In the genomic region with DNA sequence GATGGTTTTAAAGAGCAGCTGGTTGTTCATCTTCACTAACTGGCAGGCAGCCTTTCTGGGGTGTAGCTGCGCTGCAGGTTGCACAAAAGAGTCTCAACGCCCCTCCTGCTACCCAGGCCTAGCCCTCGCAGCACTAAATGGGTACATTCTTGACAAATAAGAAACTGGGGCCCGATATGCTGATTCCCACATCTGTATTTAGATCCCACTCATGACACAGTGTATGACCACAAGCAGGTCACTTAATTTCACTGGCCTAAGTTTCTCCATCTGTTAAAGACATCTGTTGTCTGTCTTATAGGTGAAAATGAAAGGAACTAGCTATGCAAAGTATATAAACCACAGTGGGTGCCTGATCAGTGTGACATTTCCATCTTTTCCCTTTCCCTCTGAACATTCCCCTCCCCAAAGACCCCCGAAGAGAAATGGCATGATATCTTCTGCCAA, we compare ENCODE assay signal across 12 cellular contexts.
A peak's percentile ranks its signal among the peaks of the same experiment; 100 is the strongest.
DNase-seq lines count a peak whose midpoint lies in the region; ATAC-seq and TF ChIP-seq lines count a peak whose summit lies in the region.
"Had no signal": no experiment of that assay in that cellular context is flagged by ENCODE, and none has a peak within 500 bp of the region (broad histone marks: within the 10 kb centered on the region; RNA-seq: fewer than 3 reads in every experiment).

No MANE protein-coding gene starts in this region.

- H4K20me1 ChIP-seq in H9 (ENCODE audit: control insufficient read depth, insufficient read depth, insufficient read length), result no peaks in the 10 kb centered on the region

- no peaks in the 10 kb centered on the region for H3K9me3 ChIP-seq in H9 (ENCODE audit: control insufficient read depth, low read depth, low read length)
- H3K9me3 ChIP-seq in effector memory CD4-positive, alpha-beta T cell (ENCODE audit: control insufficient read depth, low read length), result no peaks in the 10 kb centered on the region

- no peak overlapping the region for H2BK15ac ChIP-seq in H9 (ENCODE audit: low read depth, low read length)

- H4K91ac ChIP-seq in H9 (ENCODE audit: insufficient read length, low read depth, low read length), result no peak overlapping the region

- H3K23ac ChIP-seq in H9 (ENCODE audit: insufficient read length, low read depth, low read length), result no peak overlapping the region

- H3K79me2 ChIP-seq in H9 (ENCODE audit: insufficient read depth, low read length), result no peaks in the 10 kb centered on the region; the same call in 1 of the 2 replicates

- no CpG with 5 or more reads among the region's 5 CpGs for WGBS in H9 (ENCODE audit: extremely low coverage, insufficient read length, low lambda C conversion rate)

- H2BK120ac ChIP-seq in H9 (ENCODE audit: low read depth, low read length, poor library complexity, severe bottlenecking), result no peak overlapping the region

- H4K8ac ChIP-seq in H9 (replicated peaks; ENCODE audit: insufficient read length, low read depth, low read length), result no peak overlapping the region

- H3K27ac ChIP-seq in H9 (ENCODE audit: insufficient read length, low read depth, low read length), result no peak overlapping the region
- no peak overlapping the region for H3K27ac ChIP-seq in effector memory CD4-positive, alpha-beta T cell (ENCODE audit: insufficient read depth, low read length, poor library complexity, severe bottlenecking)

- H3K79me1 ChIP-seq in H9 (ENCODE audit: insufficient read depth, low read depth, low read length, poor library complexity, severe bottlenecking), result peaks cover 3% of the 10 kb centered on the region

- H3K4me1 ChIP-seq in H9 (ENCODE audit: insufficient read depth, low read length), result no peaks in the 10 kb centered on the region
- H3K4me1 ChIP-seq in effector memory CD4-positive, alpha-beta T cell (ENCODE audit: control insufficient read depth, insufficient read depth, low read length, poor library complexity, severe bottlenecking), result no peaks in the 10 kb centered on the region

- H3K4me3 Mint-ChIP-seq in H9, result no peak overlapping the region
- no peak overlapping the region for H3K4me3 Mint-ChIP-seq in osteocyte (ENCODE audit: unreplicated experiment)
- H3K4me3 Mint-ChIP-seq in mesothelial cell of epicardium, result no peak overlapping the region

- H3K23me2 ChIP-seq in H9 (ENCODE audit: insufficient read length, low read depth, low read length, poor library complexity, severe bottlenecking), result no peaks in the 10 kb centered on the region

- H2BK5ac ChIP-seq in H9 (ENCODE audit: insufficient read length, low read length), result no peak overlapping the region

- no peak overlapping the region for H3K4ac ChIP-seq in H9 (ENCODE audit: low read depth, low read length)

- no peaks in the 10 kb centered on the region for H3K27me3 ChIP-seq in H9 (ENCODE audit: insufficient read depth, low read length)
- H3K27me3 ChIP-seq in effector memory CD4-positive, alpha-beta T cell (replicated peaks; ENCODE audit: control insufficient read depth, insufficient read depth, low read length, poor library complexity, severe bottlenecking), result no peaks in the 10 kb centered on the region
- H3K27me3 ChIP-seq: heart right ventricle had no signal

- H3K27me3 Mint-ChIP-seq in H9 (ENCODE audit: low read depth) (no peaks in the 10 kb centered on the region), osteocyte (ENCODE audit: unreplicated experiment) (no peaks in the 10 kb centered on the region), mesothelial cell of epicardium (ENCODE audit: low read depth) (no peaks in the 10 kb centered on the region)

- H3T11ph ChIP-seq in H9 (ENCODE audit: low read length), result no peak overlapping the region

- H3K9me3 Mint-ChIP-seq in H9, result peaks cover 13 to 16% of the 10 kb centered on the region in 2 experiments
- H3K9me3 Mint-ChIP-seq in osteocyte (ENCODE audit: unreplicated experiment), result peaks cover 5% of the 10 kb centered on the region
- peaks cover 18% of the 10 kb centered on the region for H3K9me3 Mint-ChIP-seq in mesothelial cell of epicardium

- H3K27ac Mint-ChIP-seq in H9 (peak overlapping the region; percentile 41 to 76 (median 57); a peak in 3 of 7 replicates), osteocyte (ENCODE audit: unreplicated experiment) (peak overlapping the region; percentile 62), mesothelial cell of epicardium (no peak overlapping the region)

- in situ Hi-C loops in GM13976 (cut with MboI; ENCODE audit: low sequenced_read_pairs, unreplicated experiment), result no loop called here

- H3K36me3 Mint-ChIP-seq in H9 (ENCODE audit: insufficient read depth in 1 of 3, low read depth in 3 of 3) (peaks cover 14 to 23% (median 18%) of the 10 kb centered on the region in 3 experiments), osteocyte (ENCODE audit: unreplicated experiment) (peaks cover 61% of the 10 kb centered on the region), mesothelial cell of epicardium (peaks cover 26% of the 10 kb centered on the region)

- H3K36me3 ChIP-seq in effector memory CD4-positive, alpha-beta T cell (ENCODE audit: control insufficient read depth, insufficient read depth, low read length), result no peaks in the 10 kb centered on the region

- no peak overlapping the region for H2AK5ac ChIP-seq in H9 (ENCODE audit: insufficient read length, low read length)

- no peak overlapping the region for H2BK12ac ChIP-seq in H9 (ENCODE audit: insufficient read length, low read depth, low read length)

- H3K56ac ChIP-seq in H9 (ENCODE audit: insufficient read length, low read depth, low read length), result no peak overlapping the region

- H3K18ac ChIP-seq in H9 (ENCODE audit: insufficient read length, low read depth, low read length), result no peak overlapping the region

- no peak for DNase-seq in H9
- DNase-seq in osteocyte (ENCODE audit: extremely low spot score, unreplicated experiment), result no peak
- no peak for DNase-seq in effector memory CD4-positive, alpha-beta T cell
- no peak for DNase-seq in mesothelial cell of epicardium (ENCODE audit: low spot score in 2 of 2, unreplicated experiment in 2 of 2)
- DNase-seq in GM13976 (ENCODE audit: low spot score), result no peak
- DNase-seq in 8988T, result no peak
- DNase-seq: amygdala, heart right ventricle, NCI-H2107, retina had no signal

- no peak overlapping the region for H3K14ac ChIP-seq in H9 (ENCODE audit: insufficient read depth, low read length)

- no peak overlapping the region for H2AFZ ChIP-seq in H9 (ENCODE audit: low read length)

- peaks cover 14 to 15% of the 10 kb centered on the region in 2 experiments; a peak in 3 of 4 replicates for H3K4me1 Mint-ChIP-seq in H9
- peaks cover 52% of the 10 kb centered on the region for H3K4me1 Mint-ChIP-seq in osteocyte (ENCODE audit: unreplicated experiment)
- H3K4me1 Mint-ChIP-seq in mesothelial cell of epicardium, result peaks cover 22% of the 10 kb centered on the region

- no peak overlapping the region for H4K5ac ChIP-seq in H9 (ENCODE audit: insufficient read length, low read depth, low read length)

- H3K4me2 ChIP-seq in H9 (ENCODE audit: insufficient read depth, insufficient read length, low read length), result no peak overlapping the region

- no peak overlapping the region for H3K9ac ChIP-seq in H9 (ENCODE audit: extremely low read depth, insufficient read length, low read length)

- ATAC-seq in GM18868 (IDR thresholded peaks at IDR 0.05; ENCODE audit: unreplicated experiment), result peak; percentile 73
- peak; percentile 75 for ATAC-seq in HG03565 (IDR thresholded peaks at IDR 0.05; ENCODE audit: unreplicated experiment)

- no peak overlapping the region for H2BK20ac ChIP-seq in H9 (ENCODE audit: low read depth, low read length, poor library complexity, severe bottlenecking)

- no peak overlapping the region for H3K4me3 ChIP-seq in effector memory CD4-positive, alpha-beta T cell (ENCODE audit: insufficient read depth, low read depth, low read length, poor library complexity, severe bottlenecking)
- H3K4me3 ChIP-seq: heart right ventricle had no signal

- TF ChIP-seq CTCF in H9 (conservative IDR thresholded peaks at IDR 0.05), result no peak
- no peak for TF ChIP-seq CTCF in osteocyte (IDR thresholded peaks at IDR 0.05)
- TF ChIP-seq CTCF in mesothelial cell of epicardium (IDR thresholded peaks at IDR 0.05; ENCODE audit: unreplicated experiment), result no peak
- TF ChIP-seq CTCF in GM13976 (IDR thresholded peaks at IDR 0.05; ENCODE audit: borderline replicate concordance, control extremely low read depth, extremely low read depth, insufficient read depth, missing control alignments), result no peak
